Comparison of ENCODE assay signal across 20 cellular contexts in genomic region chr5:130168211-130168610, GRCh38.
DNase-seq lines count a peak whose midpoint lies in the region; ATAC-seq and TF ChIP-seq lines count a peak whose summit lies in the region.
"Had no signal": no experiment of that assay in that cellular context is flagged by ENCODE, and none has a peak within 500 bp of the region (broad histone marks: within the 10 kb centered on the region; RNA-seq: fewer than 3 reads in every experiment).

No MANE protein-coding gene starts in this region.

- H3K36me3 ChIP-seq in GM23338 (ENCODE audit: insufficient read depth) (no peaks in the 10 kb centered on the region), adipocyte (ENCODE audit: control insufficient read depth, insufficient read depth, low read length, severe bottlenecking) (no peaks in the 10 kb centered on the region), fibroblast of lung (ENCODE audit: control insufficient read depth, insufficient read depth, low read length) (no peaks in the 10 kb centered on the region), osteoblast (ENCODE audit: insufficient read depth, low read length) (no peaks in the 10 kb centered on the region), ovary (no peaks in the 10 kb centered on the region)
- H3K36me3 ChIP-seq: gastrocnemius medialis, suprapubic skin had no signal

- DNase-seq in GM23338 (ENCODE audit: low spot score) (no peak), adipocyte (ENCODE audit: low read depth) (peak; percentile 74), fibroblast of lung (ENCODE audit: low read depth in 2 of 2) (peak; percentile 71 to 75), osteoblast (ENCODE audit: insufficient read length, low spot score, missing footprints) (no peak), ovary (no peak)
- DNase-seq in activated T-cell treated with anti-CD3 and anti-CD28 coated beads, Interleukin-2, amount 50 U/mL, for 4 hours, result no peak
- DNase-seq: activated CD4-positive, alpha-beta T cell treated with anti-CD3 and anti-CD28 coated beads, Interleukin-2, amount 10 ng/mL, durations not matched to agents 24 days and 14 days; activated naive CD4-positive, alpha-beta T cell treated with anti-CD3 and anti-CD28 coated beads, Interleukin-2, amount 10 ng/mL, durations not matched to agents 7 days and 5 days; COR-L47; effector CD4-positive, alpha-beta T cell; gastrocnemius medialis; NCI-H1092 treated with DMSO at 0.1 percent for 48 hours; NCI-H748 treated with DMSO at 0.1 percent for 48 hours; PC-9; stimulated activated CD4-positive, alpha-beta T cell treated with anti-CD3 and anti-CD28 coated beads, Interleukin-4, amount 100 ng/mL, for 1 hour had no signal

- no peak overlapping the region for H3K4me3 ChIP-seq in GM23338
- no peak overlapping the region for H3K4me3 ChIP-seq in adipocyte (ENCODE audit: low read length)
- no peak overlapping the region for H3K4me3 ChIP-seq in fibroblast of lung (replicated peaks in 1 of 4; ENCODE audit: control extremely low read depth in 1 of 4, insufficient read depth in 1 of 4, low read depth in 3 of 4, low read length in 4 of 4)
- H3K4me3 ChIP-seq in osteoblast (ENCODE audit: insufficient read depth, low read length), result no peak overlapping the region
- no peak overlapping the region for H3K4me3 ChIP-seq in ovary
- H3K4me3 ChIP-seq: gastrocnemius medialis, PC-9, SK-N-MC, suprapubic skin had no signal

- peaks cover 6% of the 10 kb centered on the region for H3K27me3 Mint-ChIP-seq in GM23338 (ENCODE audit: insufficient read depth, low read depth, poor library complexity)
- H3K27me3 Mint-ChIP-seq in activated T-cell treated with anti-CD3 and anti-CD28 coated beads, Interleukin-2, amount 50 U/mL, for 4 hours (ENCODE audit: low read depth), result no peaks in the 10 kb centered on the region
- H3K27me3 Mint-ChIP-seq: activated CD4-positive, alpha-beta T cell treated with anti-CD3 and anti-CD28 coated beads, Interleukin-2, amount 10 ng/mL, durations not matched to agents 24 days and 14 days; activated naive CD4-positive, alpha-beta T cell treated with anti-CD3 and anti-CD28 coated beads, Interleukin-2, amount 10 ng/mL, durations not matched to agents 7 days and 5 days had no signal

- TF ChIP-seq EP300 in ovary (IDR thresholded peaks at IDR 0.05), result no peak

- H3K4me1 Mint-ChIP-seq in GM23338, result peaks cover 42% of the 10 kb centered on the region
- H3K4me1 Mint-ChIP-seq in activated T-cell treated with anti-CD3 and anti-CD28 coated beads, Interleukin-2, amount 50 U/mL, for 4 hours (ENCODE audit: low read depth), result no peaks in the 10 kb centered on the region
- H3K4me1 Mint-ChIP-seq: activated CD4-positive, alpha-beta T cell treated with anti-CD3 and anti-CD28 coated beads, Interleukin-2, amount 10 ng/mL, durations not matched to agents 24 days and 14 days; activated naive CD4-positive, alpha-beta T cell treated with anti-CD3 and anti-CD28 coated beads, Interleukin-2, amount 10 ng/mL, durations not matched to agents 7 days and 5 days had no signal

- no peak for ATAC-seq in GM23338
- no peak for ATAC-seq in activated T-cell treated with anti-CD3 and anti-CD28 coated beads, Interleukin-2, amount 50 U/mL, for 4 hours
- no peak for ATAC-seq in GM21447 (IDR thresholded peaks at IDR 0.05; ENCODE audit: unreplicated experiment)
- no peak for ATAC-seq in HG03280 (IDR thresholded peaks at IDR 0.05; ENCODE audit: unreplicated experiment)
- ATAC-seq: gastrocnemius medialis had no signal

- no peak for TF ChIP-seq CTCF in GM23338 (conservative IDR thresholded peaks at IDR 0.05; ENCODE audit: low read depth in 2 of 2)
- no peak for TF ChIP-seq CTCF in fibroblast of lung (conservative IDR thresholded peaks at IDR 0.05 in 1 of 2, IDR thresholded peaks at IDR 0.05 in 1 of 2; ENCODE audit: low read depth in 1 of 2, low read length in 2 of 2)
- TF ChIP-seq CTCF in osteoblast (IDR thresholded peaks at IDR 0.05; ENCODE audit: extremely low read depth, low read depth, low read length), result no peak
- no peak for TF ChIP-seq CTCF in ovary (IDR thresholded peaks at IDR 0.05)

- intact Hi-C loops in ovary (cut with DNase I), result no loop called here

- no peaks in the 10 kb centered on the region for H3K27me3 ChIP-seq in GM23338 (ENCODE audit: insufficient read depth)
- no peaks in the 10 kb centered on the region for H3K27me3 ChIP-seq in adipocyte (replicated peaks; ENCODE audit: control insufficient read depth, insufficient read depth, low read length)
- H3K27me3 ChIP-seq in fibroblast of lung (ENCODE audit: control insufficient read depth, insufficient read depth, low read length), result no peaks in the 10 kb centered on the region
- no peaks in the 10 kb centered on the region for H3K27me3 ChIP-seq in osteoblast (ENCODE audit: insufficient read depth, low read length)
- H3K27me3 ChIP-seq in ovary, result no peaks in the 10 kb centered on the region
- H3K27me3 ChIP-seq: gastrocnemius medialis, suprapubic skin had no signal

- no peaks in the 10 kb centered on the region for H3K9me2 ChIP-seq in GM23338 (ENCODE audit: insufficient read depth)

- H3K4me2 ChIP-seq in GM23338 (peak overlapping the region; percentile 5), fibroblast of lung (ENCODE audit: extremely low read depth, insufficient read depth, low read length) (no peak overlapping the region), osteoblast (ENCODE audit: insufficient read depth, low read length) (peak overlapping the region; percentile 21)
- H3K4me2 ChIP-seq: KMS-11, PC-9 had no signal

- H3K4me3 Mint-ChIP-seq in GM23338, result no peak overlapping the region
- no peak overlapping the region for H3K4me3 Mint-ChIP-seq in activated T-cell treated with anti-CD3 and anti-CD28 coated beads, Interleukin-2, amount 50 U/mL, for 4 hours
- H3K4me3 Mint-ChIP-seq: activated CD4-positive, alpha-beta T cell treated with anti-CD3 and anti-CD28 coated beads, Interleukin-2, amount 10 ng/mL, durations not matched to agents 24 days and 14 days; activated naive CD4-positive, alpha-beta T cell treated with anti-CD3 and anti-CD28 coated beads, Interleukin-2, amount 10 ng/mL, durations not matched to agents 7 days and 5 days had no signal

- H3K79me2 ChIP-seq in GM23338 (replicated peaks; ENCODE audit: insufficient read depth), result no peaks in the 10 kb centered on the region
- H3K79me2 ChIP-seq in fibroblast of lung (ENCODE audit: control insufficient read depth, insufficient read depth, low read length), result no peaks in the 10 kb centered on the region
- H3K79me2 ChIP-seq in osteoblast (ENCODE audit: insufficient read depth, low read length), result no peaks in the 10 kb centered on the region

- H3K27ac ChIP-seq in GM23338 (ENCODE audit: low read depth) (peak overlapping the region; percentile 51; the same call in 1 of the 2 replicates), fibroblast of lung (ENCODE audit: insufficient read depth, low read length) (no peak overlapping the region), osteoblast (ENCODE audit: low read depth, low read length) (no peak overlapping the region), ovary (no peak overlapping the region)
- H3K27ac ChIP-seq: gastrocnemius medialis, KMS-11, PC-9, SK-N-MC, suprapubic skin had no signal

- no peaks in the 10 kb centered on the region for H3K9me3 Mint-ChIP-seq in GM23338
- H3K9me3 Mint-ChIP-seq in activated T-cell treated with anti-CD3 and anti-CD28 coated beads, Interleukin-2, amount 50 U/mL, for 4 hours, result no peaks in the 10 kb centered on the region
- H3K9me3 Mint-ChIP-seq: activated CD4-positive, alpha-beta T cell treated with anti-CD3 and anti-CD28 coated beads, Interleukin-2, amount 10 ng/mL, durations not matched to agents 24 days and 14 days; activated naive CD4-positive, alpha-beta T cell treated with anti-CD3 and anti-CD28 coated beads, Interleukin-2, amount 10 ng/mL, durations not matched to agents 7 days and 5 days had no signal

- no peaks in the 10 kb centered on the region for H3K36me3 Mint-ChIP-seq in GM23338 (ENCODE audit: low read depth)
- no peaks in the 10 kb centered on the region for H3K36me3 Mint-ChIP-seq in activated T-cell treated with anti-CD3 and anti-CD28 coated beads, Interleukin-2, amount 50 U/mL, for 4 hours (ENCODE audit: insufficient read depth)
- H3K36me3 Mint-ChIP-seq: activated naive CD4-positive, alpha-beta T cell treated with anti-CD3 and anti-CD28 coated beads, Interleukin-2, amount 10 ng/mL, durations not matched to agents 7 days and 5 days had no signal

- H2AFZ ChIP-seq in GM23338, result no peak overlapping the region
- no peak overlapping the region for H2AFZ ChIP-seq in fibroblast of lung (ENCODE audit: low read length)
- no peak overlapping the region for H2AFZ ChIP-seq in osteoblast (ENCODE audit: low read length)
- H2AFZ ChIP-seq: PC-9 had no signal

- H3F3A ChIP-seq in GM23338 (replicated peaks; ENCODE audit: low read depth), result no peaks in the 10 kb centered on the region

- H3K9ac ChIP-seq in adipocyte (ENCODE audit: low read length) (no peak overlapping the region), fibroblast of lung (ENCODE audit: insufficient read depth, low read length) (no peak overlapping the region)
- H3K9ac ChIP-seq: KMS-11 had no signal

- H3K4me1 ChIP-seq in GM23338 (ENCODE audit: insufficient read depth) (peaks cover 33% of the 10 kb centered on the region), adipocyte (ENCODE audit: control insufficient read depth, insufficient read depth, low read length) (no peaks in the 10 kb centered on the region), fibroblast of lung (ENCODE audit: control insufficient read depth, extremely low read depth, insufficient read depth, low read length) (no peaks in the 10 kb centered on the region), osteoblast (ENCODE audit: insufficient read depth, low read length) (peaks cover 4% of the 10 kb centered on the region), ovary (ENCODE audit: insufficient read depth) (no peaks in the 10 kb centered on the region)
- H3K4me1 ChIP-seq: gastrocnemius medialis, suprapubic skin had no signal

- WGBS in ovary, 3 donors, result 48 to 54% (median 53%) methylated on average over 4 of the region's 4 CpGs

- H3K9me3 ChIP-seq in adipocyte (ENCODE audit: control insufficient read depth, low read length), result no peaks in the 10 kb centered on the region
- H3K9me3 ChIP-seq in fibroblast of lung (ENCODE audit: control insufficient read depth, insufficient read depth, low read depth, low read length), result no peaks in the 10 kb centered on the region
- no peaks in the 10 kb centered on the region for H3K9me3 ChIP-seq in osteoblast (ENCODE audit: low read depth, low read length)
- H3K9me3 ChIP-seq in ovary, result no peaks in the 10 kb centered on the region
- H3K9me3 ChIP-seq: gastrocnemius medialis, suprapubic skin had no signal

- TF ChIP-seq POLR2A in ovary (IDR thresholded peaks at IDR 0.05), result no peak

- H4K20me1 ChIP-seq in GM23338 (replicated peaks; ENCODE audit: insufficient read depth) (no peaks in the 10 kb centered on the region), fibroblast of lung (ENCODE audit: control insufficient read depth, extremely low read depth, insufficient read depth, low read length) (no peaks in the 10 kb centered on the region), osteoblast (ENCODE audit: insufficient read depth, low read length) (no peaks in the 10 kb centered on the region)

- no peak overlapping the region for H3K27ac Mint-ChIP-seq in GM23338
- H3K27ac Mint-ChIP-seq: activated CD4-positive, alpha-beta T cell treated with anti-CD3 and anti-CD28 coated beads, Interleukin-2, amount 10 ng/mL, durations not matched to agents 24 days and 14 days; activated naive CD4-positive, alpha-beta T cell treated with anti-CD3 and anti-CD28 coated beads, Interleukin-2, amount 10 ng/mL, durations not matched to agents 7 days and 5 days had no signal

Comparison
In these comparisons a context has a peak if more than half of its experiments do, and no peak if none do; other contexts are left out.
1. DNase-seq: peak in adipocyte (single experiment) and fibroblast of lung (2 of 2); none in GM23338 (single experiment), osteoblast (single experiment), ovary (0 of 5) and activated T-cell treated with anti-CD3 and anti-CD28 coated beads, Interleukin-2, amount 50 U/mL, for 4 hours (single experiment).